ENCODE assay signal across 8 cellular contexts in the genomic region with DNA sequence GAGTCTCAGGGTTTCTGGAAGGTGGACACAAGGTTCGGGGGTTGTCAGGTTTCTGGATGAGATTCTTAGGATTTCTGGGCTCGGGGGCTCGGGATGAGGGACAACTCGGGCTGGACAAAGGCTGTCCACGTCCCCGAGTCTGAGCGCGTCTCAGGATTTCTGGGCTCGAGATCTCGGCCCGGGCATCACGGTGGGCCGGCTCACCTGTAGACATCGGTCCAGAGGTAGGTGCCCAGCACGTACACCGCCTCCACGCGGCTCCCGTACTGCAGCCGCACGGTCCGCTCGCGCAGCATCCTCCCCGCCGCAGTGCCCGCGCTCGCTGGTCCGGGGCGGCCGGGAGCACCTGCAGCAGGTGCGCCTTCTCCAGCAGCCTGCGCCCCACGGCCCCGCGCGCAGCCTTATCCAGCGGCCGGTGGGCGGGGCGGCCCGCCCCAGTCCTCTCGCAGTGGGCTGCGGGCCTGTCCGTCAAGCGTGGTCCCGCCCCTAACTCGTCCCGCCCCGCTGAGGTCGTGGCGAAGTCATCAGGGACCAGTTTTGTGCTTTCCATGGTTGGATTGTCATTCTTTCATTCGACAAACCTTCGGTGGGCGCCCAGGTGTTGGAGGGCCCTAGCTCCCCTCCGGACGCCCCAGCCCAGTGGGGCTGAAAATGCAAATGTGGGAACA. TPM values are rescaled to one million over a fixed set of nuclear protein-coding genes. Genes with fewer than 3 reads are reported as not detected.
DNase-seq lines count a peak whose midpoint lies in the region; ATAC-seq and TF ChIP-seq lines count a peak whose summit lies in the region.

Gene PADI2, minus strand, starts transcription at position 376 of the 668 bp plus-strand sequence. Its CDS starts 80 bp downstream, at position 296.

- peak in 56 of 58 donors; percentile 11 to 90 (median 76) for DNase-seq in anterior cingulate cortex (lab: John Stamatoyannopoulos, UW)
- DNase-seq in hepatocyte (ENCODE audit: low spot score): peak; percentile 91
- DNase-seq in retina: peak; percentile 82
- DNase-seq in NCI-H2107 (lab: John Stamatoyannopoulos, UW): no peak

- H3F3A ChIP-seq in SU-DHL-6 (ENCODE audit: insufficient read depth): no peaks in the 10 kb centered on the region

- H3K4me1 ChIP-seq in HUES6 (ENCODE audit: control insufficient read depth, insufficient read depth, low read length) (peaks cover 16% of the 10 kb centered on the region), hepatocyte (ENCODE audit: insufficient read depth) (peaks cover 16% of the 10 kb centered on the region)

- WGBS in hepatocyte (ENCODE audit: low lambda C conversion rate, missing lambda C conversion rate): 1% methylated on average over 30 of the region's 58 CpGs

- H3K9me3 ChIP-seq in HUES6 (ENCODE audit: control insufficient read depth, insufficient read depth, low read depth, low read length) (no peaks in the 10 kb centered on the region), SU-DHL-6 (ENCODE audit: insufficient read depth, low read length) (no peaks in the 10 kb centered on the region), hepatocyte (ENCODE audit: low read depth) (no peaks in the 10 kb centered on the region)

- TF ChIP-seq CTCF in GM12875 (IDR thresholded peaks at IDR 0.05; ENCODE audit: borderline replicate concordance, insufficient read depth, low read depth, low read length) (no peak), SU-DHL-6 (IDR thresholded peaks at IDR 0.05; ENCODE audit: insufficient read depth, low read length, poor library complexity, severe bottlenecking) (no peak), hepatocyte (IDR thresholded peaks at IDR 0.05; ENCODE audit: poor library complexity) (no peak)

- H3K9me2 ChIP-seq in SU-DHL-6 (replicated peaks; ENCODE audit: insufficient read depth, low read length): no peaks in the 10 kb centered on the region
- H3K9me2 ChIP-seq in hepatocyte (replicated peaks; ENCODE audit: insufficient read depth): no peaks in the 10 kb centered on the region

- H3K4me2 ChIP-seq in SU-DHL-6 (ENCODE audit: low read depth, low read length, poor library complexity, severe bottlenecking) (peak within 1 kb of the TSS; percentile 12), hepatocyte (peak within 1 kb of the TSS; percentile 93)

- H3K27ac ChIP-seq in HUES6 (ENCODE audit: low read depth, low read length): no peak within 1 kb of the TSS
- H3K27ac ChIP-seq in SU-DHL-6 (ENCODE audit: low read depth, low read length): no peak within 1 kb of the TSS
- no peak within 1 kb of the TSS for H3K27ac ChIP-seq in hepatocyte

- H3K27me3 ChIP-seq in HUES6 (ENCODE audit: control insufficient read depth, insufficient read depth, low read length) (peaks cover 57% of the 10 kb centered on the region), SU-DHL-6 (ENCODE audit: low read length) (no peaks in the 10 kb centered on the region), hepatocyte (peaks cover 19% of the 10 kb centered on the region)

- H3K4me3 ChIP-seq in GM12875 (ENCODE audit: low read depth, low read length) (peak within 1 kb of the TSS; percentile 16), HUES6 (ENCODE audit: low read depth, low read length) (peak within 1 kb of the TSS; percentile 83), SU-DHL-6 (ENCODE audit: insufficient read depth, low read length, poor library complexity, severe bottlenecking) (no peak within 1 kb of the TSS), hepatocyte (no peak within 1 kb of the TSS)

- H4K20me1 ChIP-seq in SU-DHL-6 (ENCODE audit: low read depth, low read length): no peaks in the 10 kb centered on the region
- no peaks in the 10 kb centered on the region for H4K20me1 ChIP-seq in hepatocyte (ENCODE audit: insufficient read depth, poor library complexity, severe bottlenecking)

- H3K9ac ChIP-seq in HUES6 (ENCODE audit: low read length) (no peak within 1 kb of the TSS), SU-DHL-6 (ENCODE audit: low read length) (no peak within 1 kb of the TSS)

- H3K36me3 ChIP-seq in HUES6 (ENCODE audit: control insufficient read depth, insufficient read depth, low read length) (no peaks in the 10 kb centered on the region), SU-DHL-6 (ENCODE audit: low read length) (no peaks in the 10 kb centered on the region), hepatocyte (replicated peaks; ENCODE audit: insufficient read depth, low read depth) (no peaks in the 10 kb centered on the region)

- H3K79me2 ChIP-seq in SU-DHL-6 (ENCODE audit: insufficient read depth, low read length): no peaks in the 10 kb centered on the region
- H3K79me2 ChIP-seq in hepatocyte: no peaks in the 10 kb centered on the region

- H2AFZ ChIP-seq in SU-DHL-6 (ENCODE audit: low read depth, low read length, severe bottlenecking) (no peak within 1 kb of the TSS), hepatocyte (peak within 1 kb of the TSS; percentile 32)

- no peak for ATAC-seq in GM18511 (IDR thresholded peaks at IDR 0.05; ENCODE audit: unreplicated experiment)

RNA-seq across cellular contexts. Expression of gene PADI2, which starts in this region (rescaled TPM):
- 11.3 and 11.7 TPM in 2 replicates for total RNA-seq in hepatocyte
- 6.8 and 10.6 TPM in 2 replicates for polyA plus RNA-seq in hepatocyte

Comparison
In these comparisons a context has a peak if more than half of its experiments do, and no peak if none do; other contexts are left out.
1. H3K4me3 ChIP-seq: peak in GM12875 (single experiment) and HUES6 (single experiment); none in SU-DHL-6 (single experiment) and hepatocyte (single experiment).